11 cellular contexts compared by ENCODE assay signal in the genomic region with DNA sequence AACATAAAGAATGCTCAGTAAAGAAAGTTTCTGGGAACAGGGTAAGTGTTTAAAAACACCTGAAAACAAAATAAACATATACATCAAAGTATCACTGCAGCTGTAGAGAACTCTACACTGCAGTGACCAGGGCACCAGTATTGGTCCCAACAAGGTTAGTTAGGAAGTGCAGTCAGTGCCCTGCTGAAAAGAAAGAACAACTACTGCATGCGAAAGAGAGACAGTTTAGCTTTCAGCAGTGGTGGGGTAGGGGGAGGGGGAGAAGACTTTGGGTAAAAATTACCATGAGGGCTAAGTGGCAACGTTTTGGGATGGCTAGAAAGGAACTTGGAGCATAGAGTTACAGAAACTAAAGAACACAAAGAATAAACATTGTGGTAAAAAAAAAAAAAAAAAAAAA.
DNase-seq lines count a peak whose midpoint lies in the region; ATAC-seq and TF ChIP-seq lines count a peak whose summit lies in the region.
"Had no signal": no experiment of that assay in that cellular context is flagged by ENCODE, and none has a peak within 500 bp of the region (broad histone marks: within the 10 kb centered on the region; RNA-seq: fewer than 3 reads in every experiment).

No MANE protein-coding gene starts in this region.

- H3K36me3 ChIP-seq in SJCRH30 (no peaks in the 10 kb centered on the region), gastrocnemius medialis (no peaks in the 10 kb centered on the region)

- H3K4me3 ChIP-seq in SJCRH30: no peak overlapping the region
- H3K4me3 ChIP-seq in gastrocnemius medialis: no peak overlapping the region
- H3K4me3 ChIP-seq: A549 had no signal

- H3K27me3 ChIP-seq in SJCRH30 (no peaks in the 10 kb centered on the region), gastrocnemius medialis (no peaks in the 10 kb centered on the region)

- in situ Hi-C loops in gastrocnemius medialis (cut with MboI; ENCODE audit: low sequenced_read_pairs in 4 of 4): no loop called here

- no peak for TF ChIP-seq POLR2A in gastrocnemius medialis (IDR thresholded peaks at IDR 0.05)

- peaks cover 24% of the 10 kb centered on the region for H3K4me1 ChIP-seq in SJCRH30
- no peaks in the 10 kb centered on the region for H3K4me1 ChIP-seq in gastrocnemius medialis

- intact Hi-C loops in gastrocnemius medialis (cut with DNase I; ENCODE audit: low total_unique reads): no loop called here

- ATAC-seq in gastrocnemius medialis: no peak

- H3K27ac ChIP-seq in SJCRH30: peak overlapping the region; percentile 71
- H3K27ac ChIP-seq in gastrocnemius medialis: no peak overlapping the region
- H3K27ac ChIP-seq: A549, RWPE1 had no signal

- peak; percentile 44 for DNase-seq in NCI-H2171 treated with DMSO at 0.1 percent for 48 hours (lab: John Stamatoyannopoulos, UW)
- no peak for DNase-seq in NCI-H2171 (lab: John Stamatoyannopoulos, UW)
- DNase-seq in SJCRH30: peak in 1 of 2 experiments; percentile 53
- DNase-seq in iPS-NIHi7 (ENCODE audit: extremely low spot score): peak; percentile 20
- DNase-seq in gastrocnemius medialis: no peak
- no peak for DNase-seq in NCI-H524 (lab: John Stamatoyannopoulos, UW)
- no peak for DNase-seq in NCI-H82 treated with DMSO at 0.1 percent for 48 hours (lab: John Stamatoyannopoulos, UW; ENCODE audit: unreplicated experiment)
- DNase-seq: C1 segment of cervical spinal cord, NCI-H1417 treated with DMSO at 0.1 percent for 48 hours had no signal

- H3K9me3 ChIP-seq in SJCRH30 (replicated peaks) (no peaks in the 10 kb centered on the region), gastrocnemius medialis (no peaks in the 10 kb centered on the region)
- H3K9me3 ChIP-seq: A549 had no signal

- TF ChIP-seq CTCF in gastrocnemius medialis (IDR thresholded peaks at IDR 0.05 in 4 of 5, conservative IDR thresholded peaks at IDR 0.05 in 1 of 5): no peak

Comparison
In these comparisons a context has a peak if more than half of its experiments do, and no peak if none do; other contexts are left out.
1. DNase-seq: peak in NCI-H2171 treated with DMSO at 0.1 percent for 48 hours (single experiment) and iPS-NIHi7 (single experiment); none in NCI-H2171 (single experiment), gastrocnemius medialis (0 of 2), NCI-H524 (0 of 2) and NCI-H82 treated with DMSO at 0.1 percent for 48 hours (single experiment).